In genomic region chr17:47717845-47718621, GRCh38 we compare ENCODE assay signal across 1 cellular context.
TF ChIP-seq lines count a peak whose summit lies in the region.

No MANE protein-coding gene starts in this region.

TF ChIP-seq in K562, 482 proteins besides CTCF, POLR2A, EP300 and RAD21:
- TF ChIP-seq ATF3 (IDR thresholded peaks at IDR 0.05), result 0 out of 2 replicates have a peak, but pooled peaks have one; percentile 23
- no peak for TF ChIP-seq ATF3 (CRISPR knock-in tag; conservative IDR thresholded peaks at IDR 0.05)
- TF ChIP-seq NR4A1 (CRISPR knock-in tag; IDR thresholded peaks at IDR 0.05), result no peak
- no peak for TF ChIP-seq NR4A1 (tag; IDR thresholded peaks at IDR 0.05)
- no peak for TF ChIP-seq ZNF41 (CRISPR knock-in tag; conservative IDR thresholded peaks at IDR 0.05)
- TF ChIP-seq ELF1 (tag; IDR thresholded peaks at IDR 0.05), result no peak
- TF ChIP-seq PBX2 (CRISPR knock-in tag; IDR thresholded peaks at IDR 0.05; ENCODE audit: low read depth), result no peak
- TF ChIP-seq PBX2 (tag; conservative IDR thresholded peaks at IDR 0.05; ENCODE audit: low read depth), result no peak
- no peak for TF ChIP-seq RAD51 (IDR thresholded peaks at IDR 0.05; ENCODE audit: borderline replicate concordance, low read depth)
